20 cellular contexts compared by ENCODE assay signal in the genomic region with DNA sequence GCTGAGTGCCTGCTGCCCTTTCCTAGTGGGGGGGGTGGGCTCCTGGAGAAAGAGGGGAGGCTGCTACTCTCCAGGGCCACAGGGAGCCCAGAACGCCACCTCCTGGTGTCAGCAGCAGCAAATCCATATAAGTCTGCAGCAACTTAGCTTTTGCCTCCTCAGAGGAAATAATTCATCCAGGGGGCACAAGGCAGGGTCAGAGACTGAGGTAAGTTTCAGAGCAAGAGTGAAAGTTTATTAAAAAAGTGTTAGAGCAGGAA. TPM values are rescaled to one million over a fixed set of nuclear protein-coding genes. Genes with fewer than 3 reads are reported as not detected.
"Had no signal": no experiment of that assay in that cellular context is flagged by ENCODE, and none has a peak within 500 bp of the region (broad histone marks: within the 10 kb centered on the region; RNA-seq: fewer than 3 reads in every experiment).

No MANE protein-coding gene starts in this region.

- DNase-seq: activated B cell treated with CpG ODN at 0.5 μM for 24 hours; activated CD4-positive, alpha-beta T cell treated with anti-CD3 and anti-CD28 coated beads, Interleukin-2, amount 10 ng/mL, durations not matched to agents 24 days and 14 days; activated CD8-positive, alpha-beta memory T cell treated with anti-CD3 and anti-CD28 coated beads, Interleukin-2, amount 50 U/mL, for 48 hours; activated gamma-delta T cell; activated naive CD8-positive, alpha-beta T cell treated with anti-CD3 and anti-CD28 coated beads for 36 hours; activated T-cell treated with anti-CD3 and anti-CD28 coated beads, Interleukin-2, amount 50 U/mL, for 72 hours; amygdala; body of pancreas; central memory CD4-positive, alpha-beta T cell; colonic mucosa; islet precursor cell; left lung; mammary epithelial cell; naive B cell; stimulated activated naive B cell treated with anti-CD40 and anti-IgM and Interleukin-4, amounts not matched to agents 10 μg/mL and 1 μg/mL and 100 μg/mL, for 72 hours; tibial artery; uterus had no signal

- H3K36me3 ChIP-seq: colonic mucosa, esophagus muscularis mucosa, left lung, neutrophil, tibial artery, uterus had no signal

- H3K27ac ChIP-seq: body of pancreas, colonic mucosa, esophagus muscularis mucosa, left lung, neutrophil, tibial artery, uterus had no signal

- ATAC-seq: activated T-cell treated with anti-CD3 and anti-CD28 coated beads, Interleukin-2, amount 50 U/mL, for 72 hours; body of pancreas; left lung; stimulated activated naive B cell treated with anti-CD40 and anti-IgM and Interleukin-4, amounts not matched to agents 10 μg/mL and 1 μg/mL and 100 μg/mL, for 72 hours had no signal

- H3K4me3 ChIP-seq: body of pancreas, colonic mucosa, esophagus muscularis mucosa, left lung, tibial artery, uterus had no signal

- H3K9me3 ChIP-seq: body of pancreas, colonic mucosa, esophagus muscularis mucosa, left lung, neutrophil, tibial artery, uterus had no signal

- H3K27me3 ChIP-seq: body of pancreas, colonic mucosa, esophagus muscularis mucosa, tibial artery, uterus had no signal

RNA-seq across cellular contexts. Expression of gene TERT, which starts 54.0 kb away (rescaled TPM):
- total RNA-seq: body of pancreas, esophagus muscularis mucosa, mammary epithelial cell, renal cortical epithelial cell had no signal
